In the genomic region with DNA sequence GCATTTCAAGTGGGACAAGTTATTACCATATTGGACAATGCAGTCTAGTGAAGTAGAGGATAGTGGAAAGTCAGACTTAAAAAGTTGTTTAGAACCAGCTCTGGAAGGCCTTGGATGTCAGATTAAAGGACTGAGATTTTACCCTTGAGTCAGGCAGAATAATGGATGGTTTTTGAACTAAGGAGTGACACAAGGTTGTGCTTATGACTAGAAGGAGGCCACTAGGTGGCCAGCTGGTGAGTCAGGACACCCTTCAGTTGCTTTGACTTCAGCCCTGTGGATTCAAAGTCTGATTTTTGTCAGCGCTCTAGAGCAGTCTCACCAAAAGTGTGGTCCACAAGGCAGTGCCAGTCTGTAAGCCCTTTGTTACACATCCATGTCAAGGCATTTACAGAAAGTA, we compare ENCODE assay signal across 9 cellular contexts.
DNase-seq lines count a peak whose midpoint lies in the region; ATAC-seq and TF ChIP-seq lines count a peak whose summit lies in the region.
"Had no signal": no experiment of that assay in that cellular context is flagged by ENCODE, and none has a peak within 500 bp of the region (broad histone marks: within the 10 kb centered on the region; RNA-seq: fewer than 3 reads in every experiment).

No MANE protein-coding gene starts in this region.

- H3K4me2 ChIP-seq in BLaER1 treated with 17β-estradiol and CSF1 and Interleukin-3, amounts not matched to agents 10 nM and 100 nM, result peak overlapping the region in 7 of 11 experiments; percentile 2 to 99 (median 85); a peak in 10 of 22 replicates

- no peak for TF ChIP-seq POLR2A in erythroblast (IDR thresholded peaks at IDR 0.05; ENCODE audit: low read length)

- H3K4me3 ChIP-seq in BLaER1 treated with 17β-estradiol and CSF1 and Interleukin-3, amounts not matched to agents 10 nM and 100 nM, result no peak overlapping the region
- H3K4me3 ChIP-seq: lung had no signal

- ATAC-seq in GM18868 (IDR thresholded peaks at IDR 0.05; ENCODE audit: unreplicated experiment) (peak; percentile 21), GM18909 (IDR thresholded peaks at IDR 0.05; ENCODE audit: poor library complexity, unreplicated experiment) (no peak), HG03108 (IDR thresholded peaks at IDR 0.05; ENCODE audit: unreplicated experiment) (no peak), HG02970 (IDR thresholded peaks at IDR 0.05; ENCODE audit: low FRiP score, unreplicated experiment) (no peak)

- POLR2A ChIA-PET in RWPE1 (lab: Yijun Ruan, JAX; ENCODE audit: low non-redundant PET), result no interaction called here

- CTCF ChIA-PET in RWPE1 (lab: Yijun Ruan, JAX), result interaction anchor here (0.5 kb wide), 1 partner anchor 90 kb away, joined by 4 read pairs; no protein-coding TSS in a partner anchor

- peak; percentile 39 for TF ChIP-seq CTCF in RWPE1 (conservative IDR thresholded peaks at IDR 0.05; ENCODE audit: low read depth)

- DNase-seq in RWPE1 (ENCODE audit: low spot score) (peak; percentile 28), erythroblast (lab: John Stamatoyannopoulos, UW) (peak; percentile 47 to 49), kidney glomerular epithelial cell (lab: John Stamatoyannopoulos, UW) (no peak)

- peaks cover 0 to 19% (median 0%) of the 10 kb centered on the region in 11 experiments; a peak in 5 of 22 replicates for H4K20me1 ChIP-seq in BLaER1 treated with 17β-estradiol and CSF1 and Interleukin-3, amounts not matched to agents 10 nM and 100 nM

- peaks cover 36 to 71% (median 64%) of the 10 kb centered on the region in 11 experiments for H3K36me3 ChIP-seq in BLaER1 treated with 17β-estradiol and CSF1 and Interleukin-3, amounts not matched to agents 10 nM and 100 nM

- no peaks in the 10 kb centered on the region for H3K27me3 ChIP-seq in BLaER1 treated with 17β-estradiol and CSF1 and Interleukin-3, amounts not matched to agents 10 nM and 100 nM

- H3K9ac ChIP-seq in BLaER1 treated with 17β-estradiol and CSF1 and Interleukin-3, amounts not matched to agents 10 nM and 100 nM, result peak overlapping the region in 1 of 11 experiments; percentile 16; a peak in 1 of 22 replicates

- H3K27ac ChIP-seq in BLaER1 treated with 17β-estradiol and CSF1 and Interleukin-3, amounts not matched to agents 10 nM and 100 nM, result 0 out of 22 replicates have a peak overlapping the region, but pooled peaks of 2 of the 11 experiments have one; percentile 9 to 28
- no peak overlapping the region for H3K27ac ChIP-seq in RWPE1

- no peaks in the 10 kb centered on the region for H3K9me3 ChIP-seq in BLaER1 treated with 17β-estradiol and CSF1 and Interleukin-3, amounts not matched to agents 10 nM and 100 nM (replicated peaks in 1 of 11)

- H3K4me1 ChIP-seq in BLaER1 treated with 17β-estradiol and CSF1 and Interleukin-3, amounts not matched to agents 10 nM and 100 nM, result peaks cover 14 to 38% (median 23%) of the 10 kb centered on the region in 10 experiments
